8 cellular contexts compared by ENCODE assay signal in genomic region chr18:3995476-3996102, GRCh38.
A peak's percentile ranks its signal among the peaks of the same experiment; 100 is the strongest.
DNase-seq lines count a peak whose midpoint lies in the region; ATAC-seq and TF ChIP-seq lines count a peak whose summit lies in the region.

No MANE protein-coding gene starts in this region.

- peak overlapping the region; percentile 6 for H3K27ac Mint-ChIP-seq in mesothelial cell of epicardium

- POLR2A ChIA-PET in GM10248 (lab: Yijun Ruan, JAX): no interaction called here

- DNase-seq in GM10248 (ENCODE audit: extremely low spot score): peak; percentile 31
- DNase-seq in NCI-H2196 (lab: John Stamatoyannopoulos, UW; ENCODE audit: unreplicated experiment): peak; percentile 89
- DNase-seq in ecto neural progenitor cell (ENCODE audit: low spot score): peak; percentile 55
- DNase-seq in mesothelial cell of epicardium (ENCODE audit: low spot score in 2 of 2, unreplicated experiment in 2 of 2): peak; percentile 43 to 70
- DNase-seq in stimulated activated naive CD4-positive, alpha-beta T cell treated with Interleukin-2 at 50 U/mL for 16 hours (lab: John Stamatoyannopoulos, UW): peak; percentile 15

- peak; percentile 73 for ATAC-seq in HG02870 (IDR thresholded peaks at IDR 0.05; ENCODE audit: unreplicated experiment)
- ATAC-seq in activated CD4-positive, CD25-positive, alpha-beta regulatory T cell treated with anti-CD3 and anti-CD28 coated beads, Interleukin-2, amount 50 U/mL, for 24 hours: peak; percentile 45 to 64
- ATAC-seq in HG03442 (IDR thresholded peaks at IDR 0.05; ENCODE audit: unreplicated experiment): no peak

- no peaks in the 10 kb centered on the region for H3K27me3 Mint-ChIP-seq in mesothelial cell of epicardium (ENCODE audit: low read depth)

- no peak overlapping the region for H3K4me3 Mint-ChIP-seq in mesothelial cell of epicardium

- H3K36me3 Mint-ChIP-seq in mesothelial cell of epicardium: no peaks in the 10 kb centered on the region

- TF ChIP-seq CTCF in GM10248 (IDR thresholded peaks at IDR 0.05; ENCODE audit: control extremely low read depth, extremely low read depth, low read depth, missing control alignments): peak; percentile 68
- peak; percentile 89 for TF ChIP-seq CTCF in mesothelial cell of epicardium (IDR thresholded peaks at IDR 0.05; ENCODE audit: unreplicated experiment)

- peaks cover 39% of the 10 kb centered on the region for H3K4me1 Mint-ChIP-seq in mesothelial cell of epicardium

- H3K9me3 Mint-ChIP-seq in mesothelial cell of epicardium: no peaks in the 10 kb centered on the region

- CTCF ChIA-PET in GM10248 (lab: Yijun Ruan, JAX): interaction anchor here (0.7 to 3.7 kb wide), 30 partner anchors 8 to 714 kb away, joined by 3 to 53 read pairs (median 4); no protein-coding TSS in a partner anchor

Comparison
In these comparisons a context has a peak if more than half of its experiments do, and no peak if none do; other contexts are left out.
1. DNase-seq: peak in every context shown above with its lines; median percentile 89 in NCI-H2196; 56 in mesothelial cell of epicardium; 55 in ecto neural progenitor cell; 31 in GM10248; 15 in stimulated activated naive CD4-positive, alpha-beta T cell treated with Interleukin-2 at 50 U/mL for 16 hours.